ENCODE assay signal across 8 cellular contexts in genomic region chr12:82686223-82687019, GRCh38. TPM values are rescaled to one million over a fixed set of nuclear protein-coding genes. Genes with fewer than 3 reads are reported as not detected.
DNase-seq lines count a peak whose midpoint lies in the region; ATAC-seq and TF ChIP-seq lines count a peak whose summit lies in the region.

Gene TMTC2 (plus strand): TSS chr12:82686906.

- no peak for TF ChIP-seq CTCF in fibroblast of villous mesenchyme (IDR thresholded peaks at IDR 0.05; ENCODE audit: insufficient read depth, low read depth, low read length)
- no peak for TF ChIP-seq CTCF in neural crest cell (conservative IDR thresholded peaks at IDR 0.05)

- peak within 1 kb of the TSS; percentile 92 for H3K4me3 Mint-ChIP-seq in neural crest cell
- peak within 1 kb of the TSS; percentile 88 to 90 for H3K4me3 Mint-ChIP-seq in stimulated activated naive CD8-positive, alpha-beta T cell treated with anti-CD3 and anti-CD28 coated beads, Interleukin-15, amount 100 ng/mL, for 72 hours

- DNase-seq in ELF-1 (ENCODE audit: low read depth, low spot score): peak; percentile 94
- peak; percentile 94 for DNase-seq in H7
- peak; percentile 94 for DNase-seq in LoVo (ENCODE audit: low spot score)
- DNase-seq in SHP77 treated with DMSO at 0.1 percent for 48 hours (lab: John Stamatoyannopoulos, UW): peak; percentile 65
- DNase-seq in activated gamma-delta T cell treated with Interleukin-2 at 50 U/mL for 16 hours: peak; percentile 86
- peak; percentile 80 for DNase-seq in fibroblast of villous mesenchyme (ENCODE audit: low read depth)
- peak; percentile 85 for DNase-seq in neural crest cell (ENCODE audit: low read depth, low spot score)
- peak; percentile 91 to 92 for DNase-seq in stimulated activated naive CD8-positive, alpha-beta T cell treated with anti-CD3 and anti-CD28 coated beads, Interleukin-15, amount 100 ng/mL, for 72 hours

- peaks cover 29% of the 10 kb centered on the region for H3K4me1 Mint-ChIP-seq in neural crest cell
- H3K4me1 Mint-ChIP-seq in stimulated activated naive CD8-positive, alpha-beta T cell treated with anti-CD3 and anti-CD28 coated beads, Interleukin-15, amount 100 ng/mL, for 72 hours: peaks cover 10% of the 10 kb centered on the region

- H3K4me3 ChIP-seq in H7 (ENCODE audit: insufficient read depth, low read depth, low read length) (peak within 1 kb of the TSS; percentile 79), fibroblast of villous mesenchyme (ENCODE audit: low read depth, low read length) (peak within 1 kb of the TSS; percentile 79)

- peaks cover 30% of the 10 kb centered on the region for H3K27me3 Mint-ChIP-seq in neural crest cell (ENCODE audit: low read depth)
- H3K27me3 Mint-ChIP-seq in stimulated activated naive CD8-positive, alpha-beta T cell treated with anti-CD3 and anti-CD28 coated beads, Interleukin-15, amount 100 ng/mL, for 72 hours: peaks cover 13% of the 10 kb centered on the region

- no peaks in the 10 kb centered on the region for H3K36me3 Mint-ChIP-seq in neural crest cell (ENCODE audit: low read depth)

- no peaks in the 10 kb centered on the region for H3K36me3 ChIP-seq in H7 (replicated peaks; ENCODE audit: control insufficient read depth, insufficient read depth, low read length)

- peaks cover 5% of the 10 kb centered on the region; the same call in 1 of the 2 replicates for H3K27me3 ChIP-seq in H7 (ENCODE audit: control insufficient read depth, insufficient read depth, low read length)

- H3K9me3 Mint-ChIP-seq in neural crest cell: no peaks in the 10 kb centered on the region
- H3K9me3 Mint-ChIP-seq in stimulated activated naive CD8-positive, alpha-beta T cell treated with anti-CD3 and anti-CD28 coated beads, Interleukin-15, amount 100 ng/mL, for 72 hours: no peaks in the 10 kb centered on the region

- peak within 1 kb of the TSS; percentile 93 for H3K27ac Mint-ChIP-seq in neural crest cell (ENCODE audit: unreplicated experiment)
- H3K27ac Mint-ChIP-seq in stimulated activated naive CD8-positive, alpha-beta T cell treated with anti-CD3 and anti-CD28 coated beads, Interleukin-15, amount 100 ng/mL, for 72 hours: peak within 1 kb of the TSS; percentile 89 to 94

- peak; percentile 90 for ATAC-seq in stimulated activated naive CD8-positive, alpha-beta T cell treated with anti-CD3 and anti-CD28 coated beads, Interleukin-15, amount 100 ng/mL, for 72 hours

RNA-seq across cellular contexts. Expression of gene TMTC2, which starts in this region (rescaled TPM):
- 3.7 and 4.8 TPM in 2 replicates for total RNA-seq in H7 (2014; rRNA removed; shearing (Covaris generic))
- total RNA-seq in fibroblast of villous mesenchyme: 1.6 and 5.2 TPM in 2 replicates
- 12.3 and 12.5 TPM in 2 replicates for total RNA-seq in neural crest cell

Comparison
In these comparisons a context has a peak if more than half of its experiments do, and no peak if none do; other contexts are left out.
1. Peak in every context shown above with its lines: DNase-seq, ATAC-seq and H3K4me3 ChIP-seq.